In genomic region chr9:38195737-38196161, GRCh38 we compare ENCODE assay signal across 17 cellular contexts.
DNase-seq lines count a peak whose midpoint lies in the region; ATAC-seq, FAIRE-seq and TF ChIP-seq lines count a peak whose summit lies in the region.
"Had no signal": no experiment of that assay in that cellular context is flagged by ENCODE, and none has a peak within 500 bp of the region (broad histone marks: within the 10 kb centered on the region; RNA-seq: fewer than 3 reads in every experiment).

No MANE protein-coding gene starts in this region.

- H3K4me1 ChIP-seq in HepG2 (ENCODE audit: insufficient read depth, low read length) (peaks cover 20% of the 10 kb centered on the region), small intestine (ENCODE audit: control insufficient read depth in 2 of 2, insufficient read depth in 1 of 2, low read depth in 1 of 2, low read length in 1 of 2) (no peaks in the 10 kb centered on the region)
- H3K4me1 ChIP-seq in naive thymus-derived CD4-positive, alpha-beta T cell (ENCODE audit: control insufficient read depth in 2 of 2, insufficient read depth in 2 of 2, low read length in 2 of 2), result no peaks in the 10 kb centered on the region

- H3K9me3 ChIP-seq in HepG2 (ENCODE audit: low read length), result no peaks in the 10 kb centered on the region
- no peaks in the 10 kb centered on the region for H3K9me3 ChIP-seq in small intestine (ENCODE audit: control insufficient read depth, low read depth)
- H3K9me3 ChIP-seq in naive thymus-derived CD4-positive, alpha-beta T cell (ENCODE audit: control insufficient read depth in 2 of 3, low read length in 3 of 3), result no peaks in the 10 kb centered on the region

- H2AFZ ChIP-seq in HepG2 (ENCODE audit: low read length), result no peak overlapping the region

- intact Hi-C loops in HepG2 (cut with micrococcal nuclease; ENCODE audit: unreplicated experiment), result no loop called here
- intact Hi-C loops in naive thymus-derived CD4-positive, alpha-beta T cell (cut with micrococcal nuclease), result no loop called here

- no peak overlapping the region for H3K9ac ChIP-seq in HepG2 (ENCODE audit: insufficient read depth, low read depth, low read length)

- H3K9me3 Mint-ChIP-seq in naive thymus-derived CD4-positive, alpha-beta T cell, result no peaks in the 10 kb centered on the region
- H3K9me3 Mint-ChIP-seq: CD4-positive, alpha-beta memory T cell had no signal

- H3K27ac Mint-ChIP-seq in naive thymus-derived CD4-positive, alpha-beta T cell, result no peak overlapping the region
- H3K27ac Mint-ChIP-seq: CD4-positive, alpha-beta memory T cell had no signal

- H3K4me2 ChIP-seq in HepG2 (ENCODE audit: low read depth, low read length), result peak overlapping the region; percentile 36; the same call in 1 of the 2 replicates

- 2% methylated on average over 7 of the region's 7 CpGs for WGBS in HepG2 (ENCODE audit: low lambda C conversion rate)
- WGBS in small intestine, 3 donors, result 16 to 45% (median 28%) methylated on average over 7 of the region's 7 CpGs

- peaks cover 0 to 8% (median 0%) of the 10 kb centered on the region in 5 donors for H3K27me3 Mint-ChIP-seq in naive thymus-derived CD4-positive, alpha-beta T cell

- H3K4me3 Mint-ChIP-seq in naive thymus-derived CD4-positive, alpha-beta T cell, result no peak overlapping the region
- H3K4me3 Mint-ChIP-seq: CD4-positive, alpha-beta memory T cell had no signal

- no peaks in the 10 kb centered on the region; a peak in 1 of 5 replicates for H3K27me3 ChIP-seq in HepG2 (ENCODE audit: control insufficient read depth in 1 of 2, insufficient read depth in 2 of 2, low read length in 2 of 2)
- H3K27me3 ChIP-seq in small intestine (ENCODE audit: control insufficient read depth in 2 of 2, insufficient read depth in 2 of 2, low read length in 2 of 2), result no peaks in the 10 kb centered on the region
- no peaks in the 10 kb centered on the region for H3K27me3 ChIP-seq in naive thymus-derived CD4-positive, alpha-beta T cell (ENCODE audit: control insufficient read depth in 2 of 2, insufficient read depth in 2 of 2, low read length in 2 of 2)

- in situ Hi-C loops in HepG2 (cut with HindIII; ENCODE audit: extremely low pct_ligation_motif_present, low pct_unique_long_range_greater_than_20kb), result no loop called here

- H3K36me3 Mint-ChIP-seq in naive thymus-derived CD4-positive, alpha-beta T cell, result no peaks in the 10 kb centered on the region
- H3K36me3 Mint-ChIP-seq: CD4-positive, alpha-beta memory T cell had no signal

- H3K4me1 Mint-ChIP-seq in naive thymus-derived CD4-positive, alpha-beta T cell, result peaks cover 0 to 2% (median 0%) of the 10 kb centered on the region in 7 donors
- H3K4me1 Mint-ChIP-seq: CD4-positive, alpha-beta memory T cell had no signal

- TF ChIP-seq POLR2A in HepG2 (IDR thresholded peaks at IDR 0.05; ENCODE audit: insufficient read depth in 1 of 2, low read depth in 2 of 2, low read length in 2 of 2), result no peak

- no peaks in the 10 kb centered on the region for H3K79me2 ChIP-seq in HepG2 (ENCODE audit: insufficient read depth, low read length)

- CTCF ChIA-PET in HepG2 (lab: Yijun Ruan, JAX; ENCODE audit: low intra/inter-chr PET ratio, low total read pairs), result no interaction called here
- CTCF ChIA-PET in naive thymus-derived CD4-positive, alpha-beta T cell (lab: Charles Lee), result no interaction called here

- peak; percentile 32 for FAIRE-seq in HepG2 (lab: Jason Lieb, UNC)
- no peak for FAIRE-seq in small intestine (lab: Jason Lieb, UNC)
- FAIRE-seq: D721Med, H54, RCC 7860 had no signal

- POLR2A ChIA-PET in HepG2 (lab: Yijun Ruan, JAX), result no interaction called here
- POLR2A ChIA-PET in naive thymus-derived CD4-positive, alpha-beta T cell (lab: Charles Lee), result no interaction called here

- peak; percentile 64 for ATAC-seq in HepG2
- ATAC-seq in naive thymus-derived CD4-positive, alpha-beta T cell, result no peak

- TF ChIP-seq EP300 in HepG2 (IDR thresholded peaks at IDR 0.05; ENCODE audit: low read depth in 2 of 2, low read length in 2 of 2) (peak in 1 of 2 experiments; percentile 66; a peak in 2 of 4 replicates), HepG2 (CRISPR knock-in tag; IDR thresholded peaks at IDR 0.05; ENCODE audit: borderline replicate concordance) (peak; percentile 56; the same call in 1 of the 2 replicates)

- H3K4me3 ChIP-seq in HepG2 (replicated peaks in 1 of 3; ENCODE audit: insufficient read depth in 1 of 3, low read depth in 2 of 3, low read length in 3 of 3) (no peak overlapping the region), small intestine (ENCODE audit: low read depth in 1 of 2, low read length in 2 of 2) (no peak overlapping the region)
- no peak overlapping the region for H3K4me3 ChIP-seq in naive thymus-derived CD4-positive, alpha-beta T cell (ENCODE audit: low read length)

- H3K36me3 ChIP-seq in HepG2 (replicated peaks in 1 of 2; ENCODE audit: control insufficient read depth in 1 of 2, insufficient read depth in 2 of 2, low read length in 2 of 2) (no peaks in the 10 kb centered on the region), small intestine (ENCODE audit: control insufficient read depth in 2 of 2, insufficient read depth in 2 of 2, low read length in 2 of 2) (no peaks in the 10 kb centered on the region)
- no peaks in the 10 kb centered on the region for H3K36me3 ChIP-seq in naive thymus-derived CD4-positive, alpha-beta T cell (ENCODE audit: control insufficient read depth in 2 of 3, insufficient read depth in 3 of 3, low read length in 3 of 3)

- no peak overlapping the region for H3K27ac ChIP-seq in HepG2 (ENCODE audit: extremely low read length, insufficient read depth, low read length)
- no peak overlapping the region for H3K27ac ChIP-seq in small intestine (ENCODE audit: low read depth in 1 of 2, low read length in 1 of 2)
- no peak overlapping the region for H3K27ac ChIP-seq in naive thymus-derived CD4-positive, alpha-beta T cell (ENCODE audit: low read depth, low read length)

- no peak for TF ChIP-seq CTCF in HepG2 (CRISPR knock-in tag; IDR thresholded peaks at IDR 0.05)

- TF ChIP-seq RAD21 in HepG2 (CRISPR knock-in tag; IDR thresholded peaks at IDR 0.05), result no peak

- DNase-seq in NCI-H2227 (lab: John Stamatoyannopoulos, UW; ENCODE audit: unreplicated experiment) (peak; percentile 4), NCI-H2227 treated with DMSO at 0.1 percent for 48 hours (lab: John Stamatoyannopoulos, UW) (no peak), NCI-H69 (lab: John Stamatoyannopoulos, UW) (peak; percentile 56), HepG2 (ENCODE audit: low spot score) (peak; percentile 45), small intestine (peak; percentile 44), cerebellar nuclear complex (lab: John Stamatoyannopoulos, UW) (no peak), NK-92 (lab: John Stamatoyannopoulos, UW; ENCODE audit: unreplicated experiment) (no peak)
- no peak for DNase-seq in naive thymus-derived CD4-positive, alpha-beta T cell
- DNase-seq: CD4-positive, alpha-beta memory T cell; NCI-H1417; NCI-H2029 treated with DMSO at 0.1 percent for 48 hours; NCI-H446; NCI-H82; SHP77 treated with DMSO at 0.1 percent for 48 hours had no signal

- no peaks in the 10 kb centered on the region for H4K20me1 ChIP-seq in HepG2 (ENCODE audit: insufficient read depth, low read length)

- BruUV-seq in HepG2 (replicated peaks; lab: Mats Ljungman, UMichigan), result no TSS peak

TF ChIP-seq in HepG2, 621 proteins besides CTCF, POLR2A, EP300 and RAD21 (continues in another document):
- TF ChIP-seq THAP11 (CRISPR knock-in tag; IDR thresholded peaks at IDR 0.05), result peak; percentile 48; the same call in 1 of the 2 replicates
- TF ChIP-seq ZGPAT (CRISPR knock-in tag; IDR thresholded peaks at IDR 0.05), result peak; percentile 75
- peak; percentile 81 for TF ChIP-seq MED1 (CRISPR knock-in tag; IDR thresholded peaks at IDR 0.05)
- 0 out of 2 replicates have a peak, but pooled peaks have one; percentile 58 for TF ChIP-seq IKZF5 (CRISPR knock-in tag; IDR thresholded peaks at IDR 0.05)
- no peak for TF ChIP-seq AHR (CRISPR knock-in tag; IDR thresholded peaks at IDR 0.05)
- peak; percentile 88; the same call in 1 of the 2 replicates for TF ChIP-seq FOXK1 (CRISPR knock-in tag; IDR thresholded peaks at IDR 0.05; ENCODE audit: borderline replicate concordance, low read depth)
- peak; percentile 48; the same call in 1 of the 2 replicates for TF ChIP-seq SP5 (CRISPR knock-in tag; IDR thresholded peaks at IDR 0.05; ENCODE audit: borderline replicate concordance, low read depth)
- TF ChIP-seq RARA (CRISPR knock-in tag; IDR thresholded peaks at IDR 0.05), result peak; percentile 94
- TF ChIP-seq TFE3 (CRISPR knock-in tag; IDR thresholded peaks at IDR 0.05), result peak; percentile 68; the same call in 1 of the 2 replicates

Comparison
In these comparisons a context has a peak if more than half of its experiments do, and no peak if none do; other contexts are left out.
1. DNase-seq: peak in NCI-H2227 (single experiment), NCI-H69 (single experiment), HepG2 (single experiment) and small intestine (single experiment); none in NCI-H2227 treated with DMSO at 0.1 percent for 48 hours (single experiment), cerebellar nuclear complex (0 of 2), naive thymus-derived CD4-positive, alpha-beta T cell (0 of 9) and NK-92 (single experiment).